8 cellular contexts compared by ENCODE assay signal in the genomic region with DNA sequence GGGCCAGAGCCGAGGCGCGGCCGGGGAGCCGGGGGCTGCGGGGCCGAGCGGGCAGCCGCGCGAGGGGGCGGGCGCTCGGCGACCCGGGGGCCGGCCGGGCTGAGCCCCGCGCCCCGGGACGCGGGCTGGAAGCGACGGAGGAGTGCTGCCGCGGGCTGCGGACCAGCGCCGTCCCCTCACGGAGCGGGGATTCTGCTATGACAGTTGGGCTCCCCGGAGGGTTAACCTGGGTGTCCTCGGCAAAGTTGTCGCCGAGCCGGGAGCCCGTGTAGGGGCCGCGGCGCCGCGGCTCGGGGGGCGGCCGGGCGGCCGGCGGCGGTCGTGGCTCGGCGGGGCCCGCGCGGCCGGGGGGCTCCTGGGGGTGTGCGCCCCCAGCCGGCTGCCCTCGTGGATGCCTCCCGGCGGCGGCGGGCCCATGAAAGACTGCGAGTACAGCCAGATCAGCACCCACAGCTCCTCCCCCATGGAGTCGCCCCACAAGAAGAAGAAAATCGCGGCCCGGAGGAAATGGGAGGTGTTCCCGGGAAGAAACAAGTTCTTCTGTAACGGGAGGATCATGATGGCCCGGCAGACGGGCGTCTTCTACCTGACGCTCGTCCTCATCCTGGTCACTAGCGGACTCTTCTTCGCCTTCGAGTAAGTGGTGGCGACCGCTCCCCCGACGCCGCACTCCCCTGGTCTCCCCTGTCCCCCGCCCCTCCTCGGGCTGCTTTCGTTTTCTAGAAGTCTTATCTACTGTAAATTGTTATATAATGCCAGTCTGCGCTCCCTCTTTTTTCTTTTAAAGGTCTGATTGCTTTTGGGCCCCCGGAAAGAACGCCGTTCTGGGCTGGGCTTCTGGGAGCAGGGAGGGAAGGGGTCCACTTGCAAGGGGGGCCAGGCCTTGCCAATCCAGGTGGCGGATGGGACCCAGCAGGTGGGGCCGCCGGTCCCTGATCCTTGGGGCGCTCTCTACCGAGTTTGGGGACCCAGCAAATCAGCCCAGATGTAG. TPM values are rescaled to one million over a fixed set of nuclear protein-coding genes. Genes with fewer than 3 reads are reported as not detected.
A peak's percentile ranks its signal among the peaks of the same experiment; 100 is the strongest.
DNase-seq lines count a peak whose midpoint lies in the region; ATAC-seq and TF ChIP-seq lines count a peak whose summit lies in the region.

No MANE protein-coding gene starts in this region.

- peak; percentile 66 for DNase-seq in GM10266 (ENCODE audit: extremely low spot score)
- DNase-seq in H4 (ENCODE audit: low spot score) = peak; percentile 10
- peak; percentile 69 for DNase-seq in M059J (ENCODE audit: low read depth)
- peak; percentile 75 for DNase-seq in activated CD4-positive, alpha-beta T cell treated with anti-CD3 and anti-CD28 coated beads for 36 hours
- DNase-seq in left lobe of liver (ENCODE audit: low spot score) = peak; percentile 67
- DNase-seq in stimulated activated CD4-positive, alpha-beta T cell treated with anti-CD3 and anti-CD28 coated beads, Interleukin-2, amount 100 ng/mL, for 4 hours (ENCODE audit: low read depth) = peak; percentile 33
- no peak for DNase-seq in NCI-H128 (lab: John Stamatoyannopoulos, UW; ENCODE audit: unreplicated experiment)

- H3K9me3 Mint-ChIP-seq in activated CD4-positive, alpha-beta T cell treated with anti-CD3 and anti-CD28 coated beads for 36 hours (ENCODE audit: low read depth) = no peaks in the 10 kb centered on the region

- peaks cover 26% of the 10 kb centered on the region for H3K4me1 Mint-ChIP-seq in activated CD4-positive, alpha-beta T cell treated with anti-CD3 and anti-CD28 coated beads for 36 hours

- TF ChIP-seq CTCF in GM10266 (IDR thresholded peaks at IDR 0.05; ENCODE audit: control insufficient read depth, insufficient read depth, low read depth, missing control alignments) = peak; percentile 45

- peak overlapping the region; percentile 24 for H3K27ac ChIP-seq in cingulate gyrus (ENCODE audit: low read depth, low read length)

- H3K36me3 Mint-ChIP-seq in activated CD4-positive, alpha-beta T cell treated with anti-CD3 and anti-CD28 coated beads for 36 hours (ENCODE audit: low read depth) = peaks cover 7% of the 10 kb centered on the region

- intact Hi-C loops in activated CD4-positive, alpha-beta T cell treated with anti-CD3 and anti-CD28 coated beads for 36 hours (cut with DNase I, micrococcal nuclease) = loop anchor here (1.0 to 5.0 kb wide), 9 partner anchors 47 to 785 kb away; a partner anchor contains a TSS

- H3K27ac Mint-ChIP-seq in activated CD4-positive, alpha-beta T cell treated with anti-CD3 and anti-CD28 coated beads for 36 hours = peak overlapping the region; percentile 55

- ATAC-seq in activated CD4-positive, alpha-beta T cell treated with anti-CD3 and anti-CD28 coated beads for 36 hours = no peak
- peak; percentile 25 for ATAC-seq in left lobe of liver

- peaks cover 8% of the 10 kb centered on the region for H3K27me3 Mint-ChIP-seq in activated CD4-positive, alpha-beta T cell treated with anti-CD3 and anti-CD28 coated beads for 36 hours

- peak overlapping the region; percentile 79 for H3K4me3 Mint-ChIP-seq in activated CD4-positive, alpha-beta T cell treated with anti-CD3 and anti-CD28 coated beads for 36 hours

- POLR2A ChIA-PET in activated CD4-positive, alpha-beta T cell treated with anti-CD3 and anti-CD28 coated beads for 36 hours (lab: Charles Lee) = interaction anchor here (1.2 kb wide), 1 partner anchor 77 kb away, joined by 3 read pairs; no protein-coding TSS in a partner anchor

- CTCF ChIA-PET in activated CD4-positive, alpha-beta T cell treated with anti-CD3 and anti-CD28 coated beads for 36 hours (lab: Charles Lee) = no interaction called here

RNA-seq across cellular contexts. Expression of a gene that starts 0.9 kb away (rescaled TPM):
- total RNA-seq in H4 (2014; rRNA removed; shearing (Covaris generic)) = 0.78 and 3.2 TPM in 2 replicates
- total RNA-seq in M059J (2014; rRNA removed; shearing (Covaris generic)) = 7.6 and 12.1 TPM in 2 replicates
- total RNA-seq in activated CD4-positive, alpha-beta T cell treated with anti-CD3 and anti-CD28 coated beads for 36 hours = 1 to 10 TPM; 2.4 to 2.5 TPM
- total RNA-seq in left lobe of liver = 13.7 TPM

RNA-seq across cellular contexts. Expression of a gene that starts 58.6 kb away (rescaled TPM):
- 5.3 and 9.4 TPM in 2 replicates for total RNA-seq in H4 (2014; rRNA removed; shearing (Covaris generic))
- 10.7 and 11.8 TPM in 2 replicates for total RNA-seq in M059J (2014; rRNA removed; shearing (Covaris generic))
- total RNA-seq in activated CD4-positive, alpha-beta T cell treated with anti-CD3 and anti-CD28 coated beads for 36 hours = 1 to 10 TPM; 4.7 to 7.7 TPM
- total RNA-seq in left lobe of liver = 6.8 TPM
